8 cellular contexts compared by ENCODE assay signal in genomic region chr4:140152015-140152703, GRCh38. TPM values are rescaled to one million over a fixed set of nuclear protein-coding genes. Genes with fewer than 3 reads are reported as not detected.
DNase-seq lines count a peak whose midpoint lies in the region; ATAC-seq and TF ChIP-seq lines count a peak whose summit lies in the region.

No MANE protein-coding gene starts in this region.

- peak overlapping the region; percentile 99 for H2AFZ ChIP-seq in GM23248

- intact Hi-C loops in activated CD8-positive, alpha-beta T cell treated with anti-CD3 and anti-CD28 coated beads for 36 hours (cut with micrococcal nuclease), result loop anchor here (5.0 to 10.0 kb wide), 4 partner anchors 35 to 417 kb away; no protein-coding TSS in a partner anchor

- H3F3A ChIP-seq in GM23248 (ENCODE audit: insufficient read depth), result peaks cover 20% of the 10 kb centered on the region; the same call in 1 of the 2 replicates

- H3K23ac ChIP-seq in mesendoderm (ENCODE audit: low read length), result no peak overlapping the region

- POLR2A ChIA-PET in activated CD8-positive, alpha-beta T cell treated with anti-CD3 and anti-CD28 coated beads for 36 hours (lab: Charles Lee), result interaction anchor here (0.7 to 4.2 kb wide), 7 partner anchors 11 to 103 kb away, joined by 3 to 19 read pairs (median 6); no protein-coding TSS in a partner anchor

- H3K4me2 ChIP-seq in GM23248 (ENCODE audit: unreplicated experiment) (peak overlapping the region; percentile 99), mesendoderm (ENCODE audit: low read length) (peak overlapping the region; percentile 92)

- peak overlapping the region; percentile 90 for H3K27ac ChIP-seq in GM23248
- peak overlapping the region; percentile 97 for H3K27ac ChIP-seq in mesendoderm (ENCODE audit: low read depth, low read length)

- H3K56ac ChIP-seq in mesendoderm (ENCODE audit: low read length), result peak overlapping the region; percentile 99

- ATAC-seq in activated CD8-positive, alpha-beta T cell treated with anti-CD3 and anti-CD28 coated beads for 36 hours, result peak; percentile 63
- no peak for ATAC-seq in HG02938 (IDR thresholded peaks at IDR 0.05; ENCODE audit: unreplicated experiment)
- no peak for ATAC-seq in GM21723 (IDR thresholded peaks at IDR 0.05; ENCODE audit: unreplicated experiment)

- H3K9me2 ChIP-seq in GM23248 (ENCODE audit: insufficient read depth), result no peaks in the 10 kb centered on the region

- peak overlapping the region; percentile 99 for H3K4me3 ChIP-seq in GM23248
- peak overlapping the region; percentile 94 for H3K4me3 ChIP-seq in mesendoderm (ENCODE audit: low read length)

- no peak overlapping the region for H4K5ac ChIP-seq in mesendoderm (ENCODE audit: low read length)

- peak overlapping the region; percentile 52 for H3K18ac ChIP-seq in mesendoderm (ENCODE audit: low read length)

- H2BK5ac ChIP-seq in mesendoderm (ENCODE audit: low read length), result peak overlapping the region; percentile 61

- CTCF ChIA-PET in activated CD8-positive, alpha-beta T cell treated with anti-CD3 and anti-CD28 coated beads for 36 hours (lab: Charles Lee), result interaction anchor here (0.9 to 3.1 kb wide), 7 partner anchors 27 to 139 kb away, joined by 3 to 11 read pairs (median 5); no protein-coding TSS in a partner anchor

- H3K4me1 ChIP-seq in GM23248 (ENCODE audit: insufficient read depth) (0 out of 2 replicates have a peak, but pooled peaks cover 6% of the 10 kb centered on the region), mesendoderm (ENCODE audit: control insufficient read depth, low read depth, low read length) (no peaks in the 10 kb centered on the region)

- peak overlapping the region; percentile 92 for H3K4ac ChIP-seq in mesendoderm (ENCODE audit: low read depth, low read length)

- DNase-seq in GM23248 (peak; percentile 80), NCI-H460 (ENCODE audit: extremely low read depth, low read depth) (peak; percentile 66), mesendoderm (peak; percentile 71)
- DNase-seq in activated CD8-positive, alpha-beta T cell treated with anti-CD3 and anti-CD28 coated beads for 36 hours, result peak; percentile 89
- peak; percentile 76 for DNase-seq in effector CD8-positive, alpha-beta T cell (lab: John Stamatoyannopoulos, UW)
- DNase-seq in stimulated activated CD8-positive, alpha-beta memory T cell treated with anti-CD3 and anti-CD28 coated beads, Interleukin-15, amount 100 ng/mL, for 1 hour (ENCODE audit: low read depth), result peak; percentile 46

- H3K9me3 ChIP-seq in GM23248 (ENCODE audit: low read depth), result no peaks in the 10 kb centered on the region

- peak overlapping the region; percentile 84 for H3K4me3 Mint-ChIP-seq in activated CD8-positive, alpha-beta T cell treated with anti-CD3 and anti-CD28 coated beads for 36 hours

- H3K9me3 Mint-ChIP-seq in activated CD8-positive, alpha-beta T cell treated with anti-CD3 and anti-CD28 coated beads for 36 hours, result no peaks in the 10 kb centered on the region

- H2BK120ac ChIP-seq in mesendoderm (ENCODE audit: low read depth, low read length), result no peak overlapping the region

- in situ Hi-C loops in GM23248 (cut with MboI), result loop anchor here (10.0 kb wide), 3 partner anchors 97 to 417 kb away; no protein-coding TSS in a partner anchor

- H3K36me3 ChIP-seq in GM23248 (ENCODE audit: low read depth) (no peaks in the 10 kb centered on the region), mesendoderm (ENCODE audit: control insufficient read depth, insufficient read depth, low read length) (no peaks in the 10 kb centered on the region)

- H3K27me3 ChIP-seq in GM23248 (replicated peaks; ENCODE audit: insufficient read depth), result no peaks in the 10 kb centered on the region
- no peaks in the 10 kb centered on the region for H3K27me3 ChIP-seq in mesendoderm (ENCODE audit: insufficient read depth, low read length, poor library complexity)

- H3K9ac ChIP-seq in GM23248 (peak overlapping the region; percentile 89), mesendoderm (ENCODE audit: low read length) (peak overlapping the region; percentile 98)

- no peaks in the 10 kb centered on the region for H4K20me1 ChIP-seq in GM23248 (ENCODE audit: insufficient read depth)

- H3K27ac Mint-ChIP-seq in activated CD8-positive, alpha-beta T cell treated with anti-CD3 and anti-CD28 coated beads for 36 hours, result peak overlapping the region; percentile 88

- 1 to 2% methylated on average over 33 to 50 of the region's 50 CpGs for WGBS in GM23248 (ENCODE audit: low coverage in 1 of 2, low lambda C conversion rate in 2 of 2, missing lambda C conversion rate in 2 of 2), 2 experiments
- no CpG with 5 or more reads among the region's 50 CpGs for WGBS in mesendoderm (ENCODE audit: extremely low coverage, insufficient coverage, low lambda C conversion rate)

- peaks cover 7% of the 10 kb centered on the region for H3K79me1 ChIP-seq in mesendoderm (ENCODE audit: low read length)

- peaks cover 21% of the 10 kb centered on the region for H3K27me3 Mint-ChIP-seq in activated CD8-positive, alpha-beta T cell treated with anti-CD3 and anti-CD28 coated beads for 36 hours

- no peaks in the 10 kb centered on the region for H3K36me3 Mint-ChIP-seq in activated CD8-positive, alpha-beta T cell treated with anti-CD3 and anti-CD28 coated beads for 36 hours (ENCODE audit: low read depth)

- H3K4me1 Mint-ChIP-seq in activated CD8-positive, alpha-beta T cell treated with anti-CD3 and anti-CD28 coated beads for 36 hours (ENCODE audit: low read depth), result peaks cover 34% of the 10 kb centered on the region

- TF ChIP-seq CTCF in activated CD8-positive, alpha-beta T cell treated with anti-CD3 and anti-CD28 coated beads for 36 hours (IDR thresholded peaks at IDR 0.05), result no peak

- no peak overlapping the region for H2BK15ac ChIP-seq in mesendoderm (replicated peaks; ENCODE audit: low read depth)

- H2AK5ac ChIP-seq in mesendoderm (ENCODE audit: low read length), result no peak overlapping the region

- H4K8ac ChIP-seq in mesendoderm (ENCODE audit: low read depth, low read length), result peak overlapping the region; percentile 90

- H3K79me2 ChIP-seq in GM23248 (ENCODE audit: insufficient read depth) (peaks cover 15% of the 10 kb centered on the region), mesendoderm (ENCODE audit: control insufficient read depth, insufficient read depth, low read length) (peaks cover 18% of the 10 kb centered on the region)

RNA-seq across cellular contexts. Expression of gene MAML3, which starts 1.8 kb away (rescaled TPM):
- 1.5 and 1.9 TPM in 2 replicates for total RNA-seq in GM23248 (2014; rRNA removed; shearing (Covaris generic))
- 0.61 and 0.96 TPM in 2 replicates for polyA plus RNA-seq in GM23248 (2016; fragmentation: Nextera tagmentation; extraction: Ambion mirVana)
- total RNA-seq in NCI-H460 (2014; rRNA removed; shearing (Covaris generic)), result 12.0 and 14.8 TPM in 2 replicates
- 3.3 and 4.1 TPM in 2 replicates for polyA plus RNA-seq in NCI-H460 (2014; cell fraction: nucleus; rRNA removed)
- 1 to 10 TPM; 2.0 to 2.4 TPM for total RNA-seq in activated CD8-positive, alpha-beta T cell treated with anti-CD3 and anti-CD28 coated beads for 36 hours
- 19.2 TPM for polyA plus RNA-seq in mesendoderm (2013, experiment 1 of 2)
- 19.6 TPM for polyA plus RNA-seq in mesendoderm (2013, experiment 2 of 2)
